ENCODE assay signal across 8 cellular contexts in genomic region chr1:41361028-41361494, GRCh38. TPM values are rescaled to one million over a fixed set of nuclear protein-coding genes. Genes with fewer than 3 reads are reported as not detected.
A peak's percentile ranks its signal among the peaks of the same experiment; 100 is the strongest.
DNase-seq lines count a peak whose midpoint lies in the region; ATAC-seq and TF ChIP-seq lines count a peak whose summit lies in the region.

TSS of gene FOXO6 (plus strand) at chr1:41361434.

- peak; percentile 92 for ATAC-seq in HG02798 (IDR thresholded peaks at IDR 0.05; ENCODE audit: poor library complexity, unreplicated experiment)
- peak; percentile 90 to 98 (median 95) for ATAC-seq in heart right ventricle

- peak within 1 kb of the TSS; percentile 85 for H3K4me3 Mint-ChIP-seq in type B pancreatic cell

- 0 to 1% methylated on average over 53 of the region's 56 CpGs for WGBS in heart right ventricle, 2 donors

- H3K36me3 Mint-ChIP-seq in type B pancreatic cell = peaks cover 3% of the 10 kb centered on the region

- peaks cover 22% of the 10 kb centered on the region for H3K27me3 Mint-ChIP-seq in type B pancreatic cell

- H3K9me3 Mint-ChIP-seq in type B pancreatic cell = no peaks in the 10 kb centered on the region

- peak within 1 kb of the TSS in 6 of 10 donors; percentile 40 to 69 (median 57) for H3K27ac ChIP-seq in heart right ventricle

- no peaks in the 10 kb centered on the region for H3K9me3 ChIP-seq in heart right ventricle

- TF ChIP-seq CTCF in GM10266 (IDR thresholded peaks at IDR 0.05; ENCODE audit: control insufficient read depth, insufficient read depth, low read depth, missing control alignments) = peak; percentile 35
- peak; percentile 12 to 77 (median 60) for TF ChIP-seq CTCF in heart right ventricle (IDR thresholded peaks at IDR 0.05)
- peak; percentile 81 for TF ChIP-seq CTCF in type B pancreatic cell (conservative IDR thresholded peaks at IDR 0.05)

- H3K27me3 ChIP-seq in heart right ventricle = peaks cover 0 to 56% (median 18%) of the 10 kb centered on the region in 7 donors

- peak within 1 kb of the TSS; percentile 92 for H3K27ac Mint-ChIP-seq in type B pancreatic cell

- DNase-seq in GM10266 (ENCODE audit: extremely low spot score) (peak; percentile 99), NCI-H1417 (lab: John Stamatoyannopoulos, UW) (peak; percentile 98 to 99 (median 99)), T follicular helper cell (ENCODE audit: low read depth) (peak; percentile 89), amniotic epithelial cell (ENCODE audit: low read depth) (peak; percentile 95), heart right ventricle (peak; percentile 98), pons (ENCODE audit: low spot score) (peak; percentile 99), type B pancreatic cell (ENCODE audit: extremely low spot score, unreplicated experiment) (peak; percentile 98)

- H3K4me1 Mint-ChIP-seq in type B pancreatic cell (ENCODE audit: unreplicated experiment) = peaks cover 40% of the 10 kb centered on the region

- H3K4me1 ChIP-seq in heart right ventricle = peaks cover 19 to 74% (median 43%) of the 10 kb centered on the region in 9 donors

- peak within 1 kb of the TSS; percentile 52 to 82 (median 64) for H3K4me3 ChIP-seq in heart right ventricle

- intact Hi-C loops in heart right ventricle (cut with DNase I) = loop anchor here in 5 of 10 donors (5.0 to 10.0 kb wide), 3 partner anchors 54 to 71 kb away; no protein-coding TSS in a partner anchor

- H3K36me3 ChIP-seq in heart right ventricle = no peaks in the 10 kb centered on the region

RNA-seq across cellular contexts. Expression of gene FOXO6, which starts in this region (rescaled TPM):
- total RNA-seq in heart right ventricle (1 to 10 TPM in 8 of 10 donors, under 1 TPM in 2; 0.30 to 2.6 (median 1.4) TPM), type B pancreatic cell (ENCODE audit: low replicate concordance) (9.9 and 21.1 TPM in 2 replicates)
- under 1 TPM; 0.77 to 0.95 TPM for polyA plus RNA-seq in heart right ventricle

Comparison
In these comparisons a context has a peak if more than half of its experiments do, and no peak if none do; other contexts are left out.
1. Peak in every context shown above with its lines: DNase-seq, ATAC-seq, H3K4me3 ChIP-seq and H3K27ac ChIP-seq.